In the genomic region with DNA sequence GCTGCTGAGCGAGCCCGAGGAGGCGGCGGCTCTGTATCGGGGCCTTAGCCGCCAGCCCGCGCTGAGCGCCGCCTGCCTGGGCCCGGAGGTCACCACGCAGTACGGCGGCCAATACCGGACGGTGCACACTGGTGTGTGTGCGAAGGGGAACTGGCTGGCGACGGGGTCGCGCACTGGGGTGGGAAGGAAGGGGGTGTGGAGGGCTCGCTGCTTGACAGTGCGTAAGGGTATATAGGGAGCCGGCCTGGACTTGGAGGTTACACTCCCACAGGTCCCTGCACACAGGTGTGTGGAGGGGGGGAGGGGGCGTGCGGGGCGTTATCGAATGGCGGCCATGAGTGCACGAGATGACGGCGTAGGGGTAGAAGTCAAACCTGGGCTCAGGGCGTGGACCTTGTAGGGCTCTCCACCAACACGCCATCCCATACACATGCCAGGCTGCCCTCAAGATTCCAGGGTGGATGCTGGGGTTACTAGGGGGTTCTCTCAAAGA, we compare ENCODE assay signal across 8 cellular contexts. TPM values are rescaled to one million over a fixed set of nuclear protein-coding genes. Genes with fewer than 3 reads are reported as not detected.
DNase-seq lines count a peak whose midpoint lies in the region; ATAC-seq and TF ChIP-seq lines count a peak whose summit lies in the region.

No MANE protein-coding gene starts in this region.

- H3K4me3 Mint-ChIP-seq in activated naive CD8-positive, alpha-beta T cell treated with anti-CD3 and anti-CD28 coated beads, Interleukin-2, amount 50 U/mL, for 24 hours: peak overlapping the region; percentile 91

- H3K9me3 Mint-ChIP-seq in activated naive CD8-positive, alpha-beta T cell treated with anti-CD3 and anti-CD28 coated beads, Interleukin-2, amount 50 U/mL, for 24 hours: no peaks in the 10 kb centered on the region

- peaks cover 22% of the 10 kb centered on the region for H3K36me3 Mint-ChIP-seq in activated naive CD8-positive, alpha-beta T cell treated with anti-CD3 and anti-CD28 coated beads, Interleukin-2, amount 50 U/mL, for 24 hours (ENCODE audit: low read depth)

- WGBS in stomach, 5 donors: 1 to 17% (median 5%) methylated on average over 25 to 34 of the region's 34 CpGs

- peak; percentile 7 for ATAC-seq in activated naive CD8-positive, alpha-beta T cell treated with anti-CD3 and anti-CD28 coated beads, Interleukin-2, amount 50 U/mL, for 24 hours
- ATAC-seq in left lobe of liver: peak; percentile 5

- TF ChIP-seq CTCF in HL-60 (IDR thresholded peaks at IDR 0.05; ENCODE audit: insufficient read depth, low read length) (no peak), stomach (IDR thresholded peaks at IDR 0.05) (no peak)

- TF ChIP-seq POLR2A in stomach (IDR thresholded peaks at IDR 0.05): no peak

- peak overlapping the region; percentile 22 for H3K27ac Mint-ChIP-seq in activated naive CD8-positive, alpha-beta T cell treated with anti-CD3 and anti-CD28 coated beads, Interleukin-2, amount 50 U/mL, for 24 hours

- TF ChIP-seq EP300 in stomach (IDR thresholded peaks at IDR 0.05): no peak

- peaks cover 35% of the 10 kb centered on the region for H3K4me1 Mint-ChIP-seq in activated naive CD8-positive, alpha-beta T cell treated with anti-CD3 and anti-CD28 coated beads, Interleukin-2, amount 50 U/mL, for 24 hours

- H3K4me1 ChIP-seq in stomach: peaks cover 19 to 43% (median 32%) of the 10 kb centered on the region in 4 donors

- H3K27me3 ChIP-seq in HL-60 (ENCODE audit: insufficient read depth, poor library complexity, severe bottlenecking) (no peaks in the 10 kb centered on the region), stomach (no peaks in the 10 kb centered on the region)

- H3K4me3 ChIP-seq in HL-60 (replicated peaks; ENCODE audit: insufficient read depth, low read length): peak overlapping the region; percentile 89
- peak overlapping the region; percentile 81 to 95 (median 90) for H3K4me3 ChIP-seq in stomach

- peak overlapping the region; percentile 98 for H3K27ac ChIP-seq in HL-60 (replicated peaks)
- H3K27ac ChIP-seq in stomach: peak overlapping the region; percentile 87 to 96 (median 93)

- H3K9me3 ChIP-seq in stomach: no peaks in the 10 kb centered on the region

- DNase-seq in activated gamma-delta T cell treated with Interleukin-2 at 50 U/mL for 16 hours (peak; percentile 17), activated gamma-delta T cell (lab: John Stamatoyannopoulos, UW) (no peak), HL-60 (ENCODE audit: low read depth in 1 of 2, low spot score in 1 of 2) (no peak), left lobe of liver (ENCODE audit: low spot score) (no peak), stomach (no peak), NCI-H1436 treated with DMSO at 0.1 percent for 48 hours (lab: John Stamatoyannopoulos, UW) (no peak), medulla oblongata (ENCODE audit: extremely low spot score) (no peak)
- DNase-seq in activated naive CD8-positive, alpha-beta T cell treated with anti-CD3 and anti-CD28 coated beads, Interleukin-2, amount 50 U/mL, for 24 hours: no peak

- intact Hi-C loops in stomach (cut with DNase I; ENCODE audit: low total_unique reads): no loop called here

- peaks cover 38 to 44% (median 41%) of the 10 kb centered on the region in 4 donors for H3K36me3 ChIP-seq in stomach

- H3K27me3 Mint-ChIP-seq in activated naive CD8-positive, alpha-beta T cell treated with anti-CD3 and anti-CD28 coated beads, Interleukin-2, amount 50 U/mL, for 24 hours: no peaks in the 10 kb centered on the region

RNA-seq across cellular contexts. Expression of gene APEH, which starts 0.4 kb away (rescaled TPM):
- 74.4 TPM for total RNA-seq in left lobe of liver
- total RNA-seq in stomach: 100 to 1,000 TPM in 1 of 5 donors, 10 to 100 TPM in 4; 23.9 to 104 (median 49.4) TPM
- 10 to 100 TPM; 40.3 to 69.7 (median 46.0) TPM for polyA plus RNA-seq in stomach

RNA-seq across cellular contexts. Expression of gene MST1, which starts 14.7 kb away (rescaled TPM):
- 838 TPM for total RNA-seq in left lobe of liver
- total RNA-seq in stomach: 100 to 1,000 TPM in 2 of 5 donors, 10 to 100 TPM in 2, 1 to 10 TPM in 1; 6.7 to 172 (median 14.9) TPM
- 10 to 100 TPM; 18.9 to 36.9 (median 20.5) TPM for polyA plus RNA-seq in stomach

RNA-seq across cellular contexts. Expression of gene RNF123, which starts 14.8 kb away (rescaled TPM):
- total RNA-seq in left lobe of liver (59.4 TPM), stomach (10 to 100 TPM; 19.6 to 75.4 (median 33.3) TPM)
- 10 to 100 TPM; 18.1 to 22.8 (median 22.0) TPM for polyA plus RNA-seq in stomach

RNA-seq across cellular contexts. Expression of gene AMIGO3, which starts 44.9 kb away (rescaled TPM):
- total RNA-seq in left lobe of liver (not detected), stomach (1 to 10 TPM in 1 of 5 donors, not detected in 4; 1.3 TPM)
- under 1 TPM; 0.19 to 0.83 (median 0.76) TPM for polyA plus RNA-seq in stomach

RNA-seq across cellular contexts. Expression of gene GMPPB, which starts 49.2 kb away (rescaled TPM):
- total RNA-seq in left lobe of liver: 38.0 TPM
- 10 to 100 TPM; 26.3 to 81.7 (median 39.3) TPM for total RNA-seq in stomach
- 10 to 100 TPM; 14.4 to 33.6 (median 27.3) TPM for polyA plus RNA-seq in stomach
